19 cellular contexts compared by ENCODE assay signal in genomic region chr11:61133956-61134662, GRCh38. TPM values are rescaled to one million over a fixed set of nuclear protein-coding genes. Genes with fewer than 3 reads are reported as not detected.
"Had no signal": no experiment of that assay in that cellular context is flagged by ENCODE, and none has a peak within 500 bp of the region (broad histone marks: within the 10 kb centered on the region; RNA-seq: fewer than 3 reads in every experiment).

No MANE protein-coding gene starts in this region.

- ATAC-seq: body of pancreas; foreskin keratinocyte; natural killer cell treated with Interleukin-12 subunit alpha and Interleukin-12 subunit beta and Interleukin-15 and Interleukin-18, amount 100 ng/mL, for 72 hours had no signal

- H3K9me3 Mint-ChIP-seq: activated CD4-positive, alpha-beta memory T cell treated with anti-CD3 and anti-CD28 coated beads for 36 hours; activated naive CD4-positive, alpha-beta T cell treated with anti-CD3 and anti-CD28 coated beads, Interleukin-2, amount 10 ng/mL, durations not matched to agents 7 days and 5 days; dendritic cell treated with granulocyte-macrophage colony-stimulating factor and Interleukin-4, amounts not matched to agents 40 ng/mL and 50 ng/mL, for 4 days; natural killer cell treated with Interleukin-12 subunit alpha and Interleukin-12 subunit beta and Interleukin-15 and Interleukin-18, amount 100 ng/mL, for 72 hours; stimulated activated naive CD8-positive, alpha-beta T cell treated with anti-CD3 and anti-CD28 coated beads, Interleukin-15, Interleukin-2, amounts not matched to agents 100 ng/mL and 50 ng/mL, for 24 hours had no signal

- DNase-seq: activated CD4-positive, alpha-beta memory T cell treated with anti-CD3 and anti-CD28 coated beads for 36 hours; activated CD4-positive, alpha-beta T cell treated with anti-CD3 and anti-CD28 coated beads for 48 hours; activated effector memory CD4-positive, alpha-beta T cell treated with anti-CD3 and anti-CD28 coated beads, Interleukin-2, amount 50 U/mL, for 16 hours; activated naive CD4-positive, alpha-beta T cell treated with anti-CD3 and anti-CD28 coated beads, Interleukin-2, amount 10 ng/mL, durations not matched to agents 7 days and 5 days; body of pancreas; effector CD4-positive, alpha-beta T cell; erythroblast; foreskin keratinocyte; kidney glomerular epithelial cell; mammary epithelial cell; stimulated activated CD4-positive, alpha-beta T cell treated with anti-CD3 and anti-CD28 coated beads, Interleukin-4, amount 100 ng/mL, for 1 hour; thyroid gland had no signal

- H3K36me3 Mint-ChIP-seq: natural killer cell treated with Interleukin-12 subunit alpha and Interleukin-12 subunit beta and Interleukin-15 and Interleukin-18, amount 100 ng/mL, for 72 hours had no signal

- H3K27me3 Mint-ChIP-seq: activated CD4-positive, alpha-beta memory T cell treated with anti-CD3 and anti-CD28 coated beads for 36 hours; activated naive CD4-positive, alpha-beta T cell treated with anti-CD3 and anti-CD28 coated beads, Interleukin-2, amount 10 ng/mL, durations not matched to agents 7 days and 5 days; dendritic cell treated with granulocyte-macrophage colony-stimulating factor and Interleukin-4, amounts not matched to agents 40 ng/mL and 50 ng/mL, for 4 days; natural killer cell treated with Interleukin-12 subunit alpha and Interleukin-12 subunit beta and Interleukin-15 and Interleukin-18, amount 100 ng/mL, for 72 hours; stimulated activated naive CD8-positive, alpha-beta T cell treated with anti-CD3 and anti-CD28 coated beads, Interleukin-15, Interleukin-2, amounts not matched to agents 100 ng/mL and 50 ng/mL, for 24 hours had no signal

- H3K27ac Mint-ChIP-seq: activated CD4-positive, alpha-beta memory T cell treated with anti-CD3 and anti-CD28 coated beads for 36 hours; activated naive CD4-positive, alpha-beta T cell treated with anti-CD3 and anti-CD28 coated beads, Interleukin-2, amount 10 ng/mL, durations not matched to agents 7 days and 5 days; dendritic cell treated with granulocyte-macrophage colony-stimulating factor and Interleukin-4, amounts not matched to agents 40 ng/mL and 50 ng/mL, for 4 days; natural killer cell treated with Interleukin-12 subunit alpha and Interleukin-12 subunit beta and Interleukin-15 and Interleukin-18, amount 100 ng/mL, for 72 hours; stimulated activated naive CD8-positive, alpha-beta T cell treated with anti-CD3 and anti-CD28 coated beads, Interleukin-15, Interleukin-2, amounts not matched to agents 100 ng/mL and 50 ng/mL, for 24 hours had no signal

- H3K4me3 Mint-ChIP-seq: activated CD4-positive, alpha-beta memory T cell treated with anti-CD3 and anti-CD28 coated beads for 36 hours; activated naive CD4-positive, alpha-beta T cell treated with anti-CD3 and anti-CD28 coated beads, Interleukin-2, amount 10 ng/mL, durations not matched to agents 7 days and 5 days; dendritic cell treated with granulocyte-macrophage colony-stimulating factor and Interleukin-4, amounts not matched to agents 40 ng/mL and 50 ng/mL, for 4 days; natural killer cell treated with Interleukin-12 subunit alpha and Interleukin-12 subunit beta and Interleukin-15 and Interleukin-18, amount 100 ng/mL, for 72 hours; stimulated activated naive CD8-positive, alpha-beta T cell treated with anti-CD3 and anti-CD28 coated beads, Interleukin-15, Interleukin-2, amounts not matched to agents 100 ng/mL and 50 ng/mL, for 24 hours had no signal

RNA-seq across cellular contexts. Expression of gene CD5, which starts 31.8 kb away (rescaled TPM):
- total RNA-seq: cardiac muscle cell, foreskin keratinocyte, glomerular endothelial cell, mammary epithelial cell, renal cortical epithelial cell, urinary bladder had no signal
